8 cellular contexts compared by ENCODE assay signal in genomic region chr1:88685239-88685604, GRCh38. TPM values are rescaled to one million over a fixed set of nuclear protein-coding genes. Genes with fewer than 3 reads are reported as not detected.
DNase-seq lines count a peak whose midpoint lies in the region; ATAC-seq and TF ChIP-seq lines count a peak whose summit lies in the region.

No MANE protein-coding gene starts in this region.

- peak overlapping the region; percentile 91 for H3K27ac ChIP-seq in HL-60 (replicated peaks)
- peak overlapping the region; percentile 97 for H3K27ac ChIP-seq in vagina

- TF ChIP-seq POLR2A in vagina (IDR thresholded peaks at IDR 0.05), result no peak

- H3K27me3 ChIP-seq in HL-60 (ENCODE audit: insufficient read depth, poor library complexity, severe bottlenecking) (no peaks in the 10 kb centered on the region), vagina (no peaks in the 10 kb centered on the region)

- no peaks in the 10 kb centered on the region for H3K9me3 ChIP-seq in vagina

- no peaks in the 10 kb centered on the region for H3K36me3 ChIP-seq in vagina

- in situ Hi-C loops in astrocyte of the cerebellum (cut with HindIII; ENCODE audit: low sequenced_read_pairs), result no loop called here

- intact Hi-C loops in vagina (cut with DNase I), result no loop called here

- ATAC-seq in GM18511 (IDR thresholded peaks at IDR 0.05; ENCODE audit: unreplicated experiment), result no peak

- TF ChIP-seq CTCF in HL-60 (IDR thresholded peaks at IDR 0.05; ENCODE audit: insufficient read depth, low read length) (no peak), astrocyte of the cerebellum (IDR thresholded peaks at IDR 0.05; ENCODE audit: low read depth, low read length, missing control alignments) (no peak), vagina (IDR thresholded peaks at IDR 0.05) (no peak)

- peak overlapping the region; percentile 95 for H3K4me3 ChIP-seq in HL-60 (replicated peaks; ENCODE audit: insufficient read depth, low read length)
- peak overlapping the region; percentile 89 for H3K4me3 ChIP-seq in astrocyte of the cerebellum (ENCODE audit: low read depth, low read length)
- H3K4me3 ChIP-seq in vagina, result peak overlapping the region; percentile 63 to 86

- peaks cover 38% of the 10 kb centered on the region for H3K4me1 ChIP-seq in vagina

- DNase-seq in EH (ENCODE audit: low read depth) (peak; percentile 17), HL-60 (ENCODE audit: low read depth in 1 of 2, low spot score in 1 of 2) (no peak), astrocyte of the cerebellum (ENCODE audit: low read depth) (no peak), lung microvascular endothelial cell (ENCODE audit: low read depth in 2 of 2) (peak; percentile 14 to 31), vagina (ENCODE audit: extremely low spot score in 2 of 2) (no peak), GM19240 (ENCODE audit: insufficient read length, low spot score) (no peak), NCI-H2029 treated with DMSO at 0.1 percent for 48 hours (lab: John Stamatoyannopoulos, UW) (no peak)

RNA-seq across cellular contexts. Expression of gene PKN2, which starts 1.1 kb away (rescaled TPM):
- total RNA-seq in lung microvascular endothelial cell (16.3 and 16.6 TPM in 2 replicates), vagina (38.3 TPM)

Comparison
In these comparisons a context has a peak if more than half of its experiments do, and no peak if none do; other contexts are left out.
1. DNase-seq: peak in EH (single experiment) and lung microvascular endothelial cell (2 of 2); none in HL-60 (0 of 2), astrocyte of the cerebellum (single experiment), vagina (0 of 2), GM19240 (single experiment) and NCI-H2029 treated with DMSO at 0.1 percent for 48 hours (single experiment).
2. Peak in every context shown above with its lines, with median percentiles within 50 percentile points of each other: H3K4me3 ChIP-seq.